Comparison of ENCODE assay signal across 16 cellular contexts in the genomic region with DNA sequence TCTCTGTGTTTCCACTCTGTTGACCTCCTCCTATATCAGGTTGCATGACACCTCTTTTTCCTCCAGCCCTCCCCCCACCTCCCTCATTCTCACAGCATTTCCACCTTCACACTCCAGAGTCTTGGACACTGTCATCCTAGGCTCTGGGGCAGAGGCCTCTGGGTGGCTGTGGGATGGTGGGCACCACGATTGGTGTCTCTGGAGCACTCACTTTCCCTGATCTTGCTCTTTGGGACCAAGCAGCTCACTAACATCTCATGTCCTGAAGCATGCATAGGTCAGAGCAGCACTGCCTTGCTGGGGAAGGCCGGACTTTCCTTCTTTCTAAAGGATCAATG. TPM values are rescaled to one million over a fixed set of nuclear protein-coding genes. Genes with fewer than 3 reads are reported as not detected.
DNase-seq lines count a peak whose midpoint lies in the region; ATAC-seq and TF ChIP-seq lines count a peak whose summit lies in the region.
"Had no signal": no experiment of that assay in that cellular context is flagged by ENCODE, and none has a peak within 500 bp of the region (broad histone marks: within the 10 kb centered on the region; RNA-seq: fewer than 3 reads in every experiment).

No MANE protein-coding gene starts in this region.

- peaks cover 23% of the 10 kb centered on the region for H3K9me3 Mint-ChIP-seq in glutamatergic neuron (ENCODE audit: unreplicated experiment)
- no peaks in the 10 kb centered on the region for H3K9me3 Mint-ChIP-seq in activated naive CD8-positive, alpha-beta T cell treated with anti-CD3 and anti-CD28 coated beads for 36 hours
- H3K9me3 Mint-ChIP-seq: IgD-negative memory B cell had no signal

- 87 to 89% methylated on average over 2 of the region's 2 CpGs for WGBS in sigmoid colon, 2 donors

- intact Hi-C loops in sigmoid colon (cut with DNase I): no loop called here

- TF ChIP-seq POLR2A in sigmoid colon (IDR thresholded peaks at IDR 0.05): no peak

- peaks cover 4% of the 10 kb centered on the region for H3K36me3 Mint-ChIP-seq in glutamatergic neuron (ENCODE audit: unreplicated experiment)
- no peaks in the 10 kb centered on the region for H3K36me3 Mint-ChIP-seq in activated naive CD8-positive, alpha-beta T cell treated with anti-CD3 and anti-CD28 coated beads for 36 hours
- H3K36me3 Mint-ChIP-seq: IgD-negative memory B cell had no signal

- no peaks in the 10 kb centered on the region for H3K36me3 ChIP-seq in H7 (replicated peaks; ENCODE audit: control insufficient read depth, insufficient read depth, low read length)
- no peaks in the 10 kb centered on the region for H3K36me3 ChIP-seq in sigmoid colon
- H3K36me3 ChIP-seq: BE2C had no signal

- TF ChIP-seq CTCF in glutamatergic neuron (IDR thresholded peaks at IDR 0.05; ENCODE audit: partially characterized antibody, unreplicated experiment) (no peak), sigmoid colon (IDR thresholded peaks at IDR 0.05) (no peak)

- DNase-seq in GM03348 (ENCODE audit: low spot score): peak; percentile 3
- peak; percentile 5 for DNase-seq in H7
- no peak for DNase-seq in glutamatergic neuron
- DNase-seq in sigmoid colon: peak; percentile 49
- DNase-seq in activated naive CD8-positive, alpha-beta T cell treated with anti-CD3 and anti-CD28 coated beads for 36 hours: no peak
- DNase-seq in NCI-H226: no peak
- DNase-seq: CD4-positive, alpha-beta T cell; Kasumi-1; MM.1S; NCI-H1105; SHP77 treated with DMSO at 0.1 percent for 48 hours had no signal

- no peak for ATAC-seq in GM21723 (IDR thresholded peaks at IDR 0.05; ENCODE audit: unreplicated experiment)

- no peaks in the 10 kb centered on the region for H3K9me3 ChIP-seq in sigmoid colon
- H3K9me3 ChIP-seq: BE2C had no signal

- H3K27ac ChIP-seq in sigmoid colon: no peak overlapping the region
- H3K27ac ChIP-seq: HL-60 had no signal

- H3K4me3 ChIP-seq in H7 (ENCODE audit: insufficient read depth, low read depth, low read length) (no peak overlapping the region), sigmoid colon (no peak overlapping the region)

- peaks cover 32% of the 10 kb centered on the region for H3K4me1 Mint-ChIP-seq in glutamatergic neuron (ENCODE audit: low read depth, unreplicated experiment)
- H3K4me1 Mint-ChIP-seq in activated naive CD8-positive, alpha-beta T cell treated with anti-CD3 and anti-CD28 coated beads for 36 hours: no peaks in the 10 kb centered on the region

- peak overlapping the region; percentile 75 for H3K4me3 Mint-ChIP-seq in glutamatergic neuron (ENCODE audit: unreplicated experiment)
- no peak overlapping the region for H3K4me3 Mint-ChIP-seq in activated naive CD8-positive, alpha-beta T cell treated with anti-CD3 and anti-CD28 coated beads for 36 hours
- H3K4me3 Mint-ChIP-seq: CD4-positive, alpha-beta T cell had no signal

- TF ChIP-seq EP300 in sigmoid colon (IDR thresholded peaks at IDR 0.05): no peak

- H3K27me3 Mint-ChIP-seq in glutamatergic neuron (ENCODE audit: unreplicated experiment): peaks cover 11% of the 10 kb centered on the region
- H3K27me3 Mint-ChIP-seq in activated naive CD8-positive, alpha-beta T cell treated with anti-CD3 and anti-CD28 coated beads for 36 hours: no peaks in the 10 kb centered on the region
- H3K27me3 Mint-ChIP-seq: CD4-positive, alpha-beta T cell had no signal

- H3K4me1 ChIP-seq in sigmoid colon: peaks cover 0 to 31% (median 29%) of the 10 kb centered on the region in 4 donors

- H3K27ac Mint-ChIP-seq in glutamatergic neuron (ENCODE audit: unreplicated experiment): peak overlapping the region; percentile 100
- no peak overlapping the region for H3K27ac Mint-ChIP-seq in activated naive CD8-positive, alpha-beta T cell treated with anti-CD3 and anti-CD28 coated beads for 36 hours
- H3K27ac Mint-ChIP-seq: CD4-positive, alpha-beta T cell; IgD-negative memory B cell had no signal

- H3K27me3 ChIP-seq in H7 (ENCODE audit: control insufficient read depth, insufficient read depth, low read length): no peaks in the 10 kb centered on the region
- no peaks in the 10 kb centered on the region for H3K27me3 ChIP-seq in sigmoid colon
- H3K27me3 ChIP-seq: BE2C had no signal

RNA-seq across cellular contexts. Expression of a gene that starts 14.9 kb away (rescaled TPM):
- 5.1 and 8.0 TPM in 2 replicates for total RNA-seq in H7 (2014; rRNA removed; shearing (Covaris generic))
- total RNA-seq in glutamatergic neuron (ENCODE audit: unreplicated experiment) (9.7 TPM), sigmoid colon (10 to 100 TPM; 34.9 to 74.8 (median 56.9) TPM)
- 10 to 100 TPM in 1 of 3 donors, 1 to 10 TPM in 2; 6.2 to 21.0 (median 9.5) TPM for polyA plus RNA-seq in sigmoid colon
- total RNA-seq in activated naive CD8-positive, alpha-beta T cell treated with anti-CD3 and anti-CD28 coated beads for 36 hours: under 1 TPM; 0.68 to 0.87 TPM

RNA-seq across cellular contexts. Expression of a gene that starts 17.0 kb away (rescaled TPM):
- total RNA-seq in H7 (2014; rRNA removed; shearing (Covaris generic)): not detected in 2 replicates
- total RNA-seq in glutamatergic neuron (ENCODE audit: unreplicated experiment) (0.44 TPM), sigmoid colon (under 1 TPM in 1 of 4 donors, not detected in 3; under 0.01 TPM)
- polyA plus RNA-seq in sigmoid colon: not detected
- not detected for total RNA-seq in activated naive CD8-positive, alpha-beta T cell treated with anti-CD3 and anti-CD28 coated beads for 36 hours
- total RNA-seq: CD4-positive, alpha-beta T cell had no signal
- polyA plus RNA-seq: AG04450, IgD-negative memory B cell had no signal

RNA-seq across cellular contexts. Expression of a gene that starts 34.2 kb away (rescaled TPM):
- not detected in 2 replicates for total RNA-seq in H7 (2014; rRNA removed; shearing (Covaris generic))
- total RNA-seq in glutamatergic neuron (ENCODE audit: unreplicated experiment): 7.6 TPM
- total RNA-seq in sigmoid colon: not detected
- 1 to 10 TPM in 1 of 3 donors, under 1 TPM in 1, not detected in 1; 0.31 to 1.4 TPM for polyA plus RNA-seq in sigmoid colon
- not detected for total RNA-seq in activated naive CD8-positive, alpha-beta T cell treated with anti-CD3 and anti-CD28 coated beads for 36 hours
- total RNA-seq: CD4-positive, alpha-beta T cell had no signal
- polyA plus RNA-seq: AG04450, IgD-negative memory B cell had no signal

Comparison
In these comparisons a context has a peak if more than half of its experiments do, and no peak if none do; other contexts are left out.
1. DNase-seq: peak in GM03348 (single experiment), H7 (single experiment) and sigmoid colon (single experiment); none in glutamatergic neuron (single experiment), activated naive CD8-positive, alpha-beta T cell treated with anti-CD3 and anti-CD28 coated beads for 36 hours (single experiment) and NCI-H226 (single experiment).